ENCODE assay signal across 1 cellular context in genomic region chr2:119699016-119699606, GRCh38.
TF ChIP-seq lines count a peak whose summit lies in the region.

No MANE protein-coding gene starts in this region.

TF ChIP-seq in H1, 55 proteins besides CTCF, POLR2A, EP300 and RAD21:
- TF ChIP-seq TAF1 (IDR thresholded peaks at IDR 0.05; ENCODE audit: low read depth, low read length) (no peak), HDAC2 (IDR thresholded peaks at IDR 0.05; ENCODE audit: borderline replicate concordance in 1 of 2, low read depth in 2 of 2, low read length in 2 of 2) (no peak), CBX5 (IDR thresholded peaks at IDR 0.05; ENCODE audit: low read depth, low read length) (no peak), CTBP2 (IDR thresholded peaks at IDR 0.05; ENCODE audit: borderline replicate concordance, insufficient read depth, insufficient read length, low read length) (no peak), BACH1 (IDR thresholded peaks at IDR 0.05; ENCODE audit: low read length) (no peak), RBBP5 (IDR thresholded peaks at IDR 0.05; ENCODE audit: borderline replicate concordance, low read depth, low read length) (no peak), EGR1 (IDR thresholded peaks at IDR 0.05; ENCODE audit: borderline replicate concordance, low read depth, low read length) (no peak), YY1 (IDR thresholded peaks at IDR 0.05; ENCODE audit: low read depth, low read length) (no peak), KDM4A (IDR thresholded peaks at IDR 0.05; ENCODE audit: low read depth, low read length, severe bottlenecking) (no peak), JUN (IDR thresholded peaks at IDR 0.05; ENCODE audit: low read depth, low read length) (no peak), SP4 (IDR thresholded peaks at IDR 0.05; ENCODE audit: low read length) (no peak)
